1 cellular context compared by ENCODE assay signal in genomic region chr4:154205471-154205870, GRCh38.
A peak's percentile ranks its signal among the peaks of the same experiment; 100 is the strongest.
TF ChIP-seq lines count a peak whose summit lies in the region.

No MANE protein-coding gene starts in this region.

TF ChIP-seq in HEK293, 187 proteins besides CTCF, POLR2A, EP300 and RAD21 (continued from another document):
- TF ChIP-seq ZBTB44 (tag by site-specific recombination; IDR thresholded peaks at IDR 0.05): no peak
- no peak for TF ChIP-seq SETDB1 (IDR thresholded peaks at IDR 0.05; ENCODE audit: insufficient read length, low read length)
- TF ChIP-seq ZNF785 (tag by site-specific recombination; IDR thresholded peaks at IDR 0.05): no peak
- no peak for TF ChIP-seq ZNF324 (tag by site-specific recombination; IDR thresholded peaks at IDR 0.05)
- TF ChIP-seq ZNF23 (tag by site-specific recombination; IDR thresholded peaks at IDR 0.05; ENCODE audit: borderline replicate concordance): no peak
- TF ChIP-seq OSR2 (tag by site-specific recombination; IDR thresholded peaks at IDR 0.05): peak; percentile 27; the same call in 1 of the 2 replicates
- TF ChIP-seq ZNF248 (tag by site-specific recombination; IDR thresholded peaks at IDR 0.05): no peak
- no peak for TF ChIP-seq ZBTB17 (tag by site-specific recombination; IDR thresholded peaks at IDR 0.05)
- no peak for TF ChIP-seq ZNF747 (tag by site-specific recombination; IDR thresholded peaks at IDR 0.05)
- TF ChIP-seq ZNF623 (tag by site-specific recombination; IDR thresholded peaks at IDR 0.05): no peak
- TF ChIP-seq SP7 (tag by site-specific recombination; IDR thresholded peaks at IDR 0.05): peak; percentile 64
- no peak for TF ChIP-seq ZNF157 (tag by site-specific recombination; IDR thresholded peaks at IDR 0.05)
- TF ChIP-seq ZNF600 (tag by site-specific recombination; IDR thresholded peaks at IDR 0.05): no peak
- no peak for TF ChIP-seq ZNF266 (tag by site-specific recombination; IDR thresholded peaks at IDR 0.05; ENCODE audit: low read depth)
- no peak for TF ChIP-seq SP3 (tag by site-specific recombination; IDR thresholded peaks at IDR 0.05)
- 0 out of 2 replicates have a peak, but pooled peaks have one; percentile 13 for TF ChIP-seq ZNF843 (tag by site-specific recombination; IDR thresholded peaks at IDR 0.05)
- no peak for TF ChIP-seq ZNF473 (tag by site-specific recombination; IDR thresholded peaks at IDR 0.05)
